Comparison of ENCODE assay signal across 1 cellular context in genomic region chr19:56367829-56368711, GRCh38.
TF ChIP-seq lines count a peak whose summit lies in the region.

No MANE protein-coding gene starts in this region.

TF ChIP-seq in HepG2, 621 proteins besides CTCF, POLR2A, EP300 and RAD21 (continued from another document):
- TF ChIP-seq IRF9 (CRISPR knock-in tag; IDR thresholded peaks at IDR 0.05; ENCODE audit: borderline replicate concordance) (peak; percentile 30; the same call in 1 of the 2 replicates), NFIB (CRISPR knock-in tag; IDR thresholded peaks at IDR 0.05; ENCODE audit: borderline replicate concordance) (no peak), ZKSCAN5 (CRISPR knock-in tag; IDR thresholded peaks at IDR 0.05) (no peak), POLR2AphosphoS5 (IDR thresholded peaks at IDR 0.05; ENCODE audit: low read depth, low read length) (peak; percentile 57), ZNF281 (CRISPR knock-in tag; IDR thresholded peaks at IDR 0.05; ENCODE audit: borderline replicate concordance) (no peak), HOXD1 (CRISPR knock-in tag; IDR thresholded peaks at IDR 0.05) (no peak), SCMH1 (CRISPR knock-in tag; IDR thresholded peaks at IDR 0.05; ENCODE audit: borderline replicate concordance) (no peak), STAG1 (CRISPR knock-in tag; IDR thresholded peaks at IDR 0.05) (no peak), ELF1 (CRISPR knock-in tag; IDR thresholded peaks at IDR 0.05) (no peak), ISL2 (CRISPR knock-in tag; IDR thresholded peaks at IDR 0.05) (no peak), REL (CRISPR knock-in tag; conservative IDR thresholded peaks at IDR 0.05) (peak; percentile 59; the same call in 1 of the 2 replicates), ZNF230 (CRISPR knock-in tag; IDR thresholded peaks at IDR 0.05) (no peak), GMEB2 (CRISPR knock-in tag; IDR thresholded peaks at IDR 0.05; ENCODE audit: low read depth) (0 out of 2 replicates have a peak, but pooled peaks have one; percentile 18), SAFB2 (CRISPR knock-in tag; IDR thresholded peaks at IDR 0.05; ENCODE audit: borderline replicate concordance, low read depth) (0 out of 2 replicates have a peak, but pooled peaks have one; percentile 71), ZNF720 (CRISPR knock-in tag; IDR thresholded peaks at IDR 0.05) (no peak), MEF2D (CRISPR knock-in tag; IDR thresholded peaks at IDR 0.05) (0 out of 2 replicates have a peak, but pooled peaks have one; percentile 28), ARID5B (CRISPR knock-in tag; IDR thresholded peaks at IDR 0.05) (no peak), ZBTB39 (CRISPR knock-in tag; IDR thresholded peaks at IDR 0.05) (no peak), NR2F2 (IDR thresholded peaks at IDR 0.05; ENCODE audit: borderline replicate concordance, low read depth) (no peak), NAIF1 (CRISPR knock-in tag; IDR thresholded peaks at IDR 0.05; ENCODE audit: borderline replicate concordance) (no peak), PHF5A (CRISPR knock-in tag; IDR thresholded peaks at IDR 0.05; ENCODE audit: low read depth, unreplicated experiment) (no peak), ZBTB26 (CRISPR knock-in tag; IDR thresholded peaks at IDR 0.05; ENCODE audit: borderline replicate concordance) (peak; percentile 62; the same call in 1 of the 2 replicates), ZNF264 (CRISPR knock-in tag; IDR thresholded peaks at IDR 0.05) (no peak), SSRP1 (CRISPR knock-in tag; IDR thresholded peaks at IDR 0.05) (no peak), KLF12 (CRISPR knock-in tag; IDR thresholded peaks at IDR 0.05; ENCODE audit: borderline replicate concordance) (no peak)
